Comparison of ENCODE assay signal across 8 cellular contexts in genomic region chr5:151685749-151686672, GRCh38. TPM values are rescaled to one million over a fixed set of nuclear protein-coding genes. Genes with fewer than 3 reads are reported as not detected.
DNase-seq lines count a peak whose midpoint lies in the region; ATAC-seq lines count a peak whose summit lies in the region.

No MANE protein-coding gene starts in this region.

- no peak for ATAC-seq in stimulated activated naive B cell treated with anti-CD40 and anti-IgM and Interleukin-4, amounts not matched to agents 10 μg/mL and 1 μg/mL and 100 μg/mL, for 72 hours (replicated peaks)
- ATAC-seq in HG03196 (IDR thresholded peaks at IDR 0.05; ENCODE audit: unreplicated experiment) = no peak
- no peak for ATAC-seq in HG03432 (IDR thresholded peaks at IDR 0.05; ENCODE audit: unreplicated experiment)

- peaks cover 10% of the 10 kb centered on the region for H3K4me1 Mint-ChIP-seq in activated naive CD8-positive, alpha-beta T cell treated with anti-CD3 and anti-CD28 coated beads for 36 hours
- peaks cover 9 to 11% of the 10 kb centered on the region in 2 donors for H3K4me1 Mint-ChIP-seq in stimulated activated naive B cell treated with anti-CD40 and anti-IgM and Interleukin-4, amounts not matched to agents 10 μg/mL and 1 μg/mL and 100 μg/mL, for 72 hours

- peaks cover 2% of the 10 kb centered on the region for H3K9me3 ChIP-seq in iPS-18c (ENCODE audit: control insufficient read depth, insufficient read depth, low read length)

- DNase-seq in H7 (no peak), HK-2 (ENCODE audit: unreplicated experiment) (no peak), NCI-H1694 treated with DMSO at 0.1 percent for 48 hours (lab: John Stamatoyannopoulos, UW) (no peak)
- no peak for DNase-seq in activated naive CD8-positive, alpha-beta T cell treated with anti-CD3 and anti-CD28 coated beads for 36 hours
- no peak for DNase-seq in stimulated activated naive B cell treated with anti-CD40 and anti-IgM and Interleukin-4, amounts not matched to agents 10 μg/mL and 1 μg/mL and 100 μg/mL, for 72 hours

- peak overlapping the region; percentile 44 for H3K4me3 Mint-ChIP-seq in activated naive CD8-positive, alpha-beta T cell treated with anti-CD3 and anti-CD28 coated beads for 36 hours
- H3K4me3 Mint-ChIP-seq in stimulated activated naive B cell treated with anti-CD40 and anti-IgM and Interleukin-4, amounts not matched to agents 10 μg/mL and 1 μg/mL and 100 μg/mL, for 72 hours = peak overlapping the region; percentile 33 to 75

- H3K4me3 ChIP-seq in H7 (ENCODE audit: insufficient read depth, low read depth, low read length) (peak overlapping the region; percentile 78), iPS-18c (ENCODE audit: insufficient read depth, low read depth, low read length) (peak overlapping the region; percentile 81)

- peaks cover 51% of the 10 kb centered on the region for H3K27me3 Mint-ChIP-seq in activated naive CD8-positive, alpha-beta T cell treated with anti-CD3 and anti-CD28 coated beads for 36 hours
- peaks cover 30 to 31% of the 10 kb centered on the region in 2 donors for H3K27me3 Mint-ChIP-seq in stimulated activated naive B cell treated with anti-CD40 and anti-IgM and Interleukin-4, amounts not matched to agents 10 μg/mL and 1 μg/mL and 100 μg/mL, for 72 hours

- H3K27me3 ChIP-seq in H7 (ENCODE audit: control insufficient read depth, insufficient read depth, low read length) = no peaks in the 10 kb centered on the region

- H3K9me3 Mint-ChIP-seq in activated naive CD8-positive, alpha-beta T cell treated with anti-CD3 and anti-CD28 coated beads for 36 hours = no peaks in the 10 kb centered on the region
- no peaks in the 10 kb centered on the region for H3K9me3 Mint-ChIP-seq in stimulated activated naive B cell treated with anti-CD40 and anti-IgM and Interleukin-4, amounts not matched to agents 10 μg/mL and 1 μg/mL and 100 μg/mL, for 72 hours

- H3K36me3 ChIP-seq in H7 (replicated peaks; ENCODE audit: control insufficient read depth, insufficient read depth, low read length) = peaks cover 6% of the 10 kb centered on the region

- no peak overlapping the region for H3K27ac Mint-ChIP-seq in activated naive CD8-positive, alpha-beta T cell treated with anti-CD3 and anti-CD28 coated beads for 36 hours
- no peak overlapping the region for H3K27ac Mint-ChIP-seq in stimulated activated naive B cell treated with anti-CD40 and anti-IgM and Interleukin-4, amounts not matched to agents 10 μg/mL and 1 μg/mL and 100 μg/mL, for 72 hours

- no peaks in the 10 kb centered on the region for H3K36me3 Mint-ChIP-seq in activated naive CD8-positive, alpha-beta T cell treated with anti-CD3 and anti-CD28 coated beads for 36 hours
- H3K36me3 Mint-ChIP-seq in stimulated activated naive B cell treated with anti-CD40 and anti-IgM and Interleukin-4, amounts not matched to agents 10 μg/mL and 1 μg/mL and 100 μg/mL, for 72 hours = no peaks in the 10 kb centered on the region

RNA-seq across cellular contexts. Expression of gene SPARC, which starts 0.7 kb away (rescaled TPM):
- 419 and 483 TPM in 2 replicates for total RNA-seq in H7 (2014; rRNA removed; shearing (Covaris generic))
- total RNA-seq in activated naive CD8-positive, alpha-beta T cell treated with anti-CD3 and anti-CD28 coated beads for 36 hours = under 1 TPM; 0.62 to 0.66 TPM

Comparison
In these comparisons a context has a peak if more than half of its experiments do, and no peak if none do; other contexts are left out.
1. RNA of gene SPARC, which starts 0.7 kb away (total RNA-seq): 419 to 483 TPM in H7; 0.62 to 0.66 TPM in activated naive CD8-positive, alpha-beta T cell treated with anti-CD3 and anti-CD28 coated beads for 36 hours; every median in the first group is over 100 times any median in the second.